In genomic region chr2:241909769-241910168, GRCh38 we compare ENCODE assay signal across 24 cellular contexts. TPM values are rescaled to one million over a fixed set of nuclear protein-coding genes. Genes with fewer than 3 reads are reported as not detected.
DNase-seq lines count a peak whose midpoint lies in the region; ATAC-seq and TF ChIP-seq lines count a peak whose summit lies in the region.
"Had no signal": no experiment of that assay in that cellular context is flagged by ENCODE, and none has a peak within 500 bp of the region (broad histone marks: within the 10 kb centered on the region; RNA-seq: fewer than 3 reads in every experiment).

No MANE protein-coding gene starts in this region.

- H3K27ac ChIP-seq in coronary artery = no peak overlapping the region
- no peak overlapping the region for H3K27ac ChIP-seq in suprapubic skin

- no peaks in the 10 kb centered on the region for H3K4me1 ChIP-seq in suprapubic skin

- no peaks in the 10 kb centered on the region for H3K36me3 ChIP-seq in suprapubic skin
- H3K36me3 ChIP-seq: MG63 had no signal

- ATAC-seq in naive thymus-derived CD8-positive, alpha-beta T cell = no peak
- ATAC-seq in HG02763 (IDR thresholded peaks at IDR 0.05; ENCODE audit: unreplicated experiment) = no peak
- ATAC-seq: K562 had no signal

- H3K36me3 Mint-ChIP-seq in activated T-cell treated with anti-CD3 and anti-CD28 coated beads, Interleukin-2, amount 50 U/mL, for 24 hours (ENCODE audit: low read depth) = peaks cover 35% of the 10 kb centered on the region
- peaks cover 16 to 38% (median 27%) of the 10 kb centered on the region in 3 donors for H3K36me3 Mint-ChIP-seq in naive thymus-derived CD8-positive, alpha-beta T cell

- peak; percentile 15 for DNase-seq in activated T-cell treated with anti-CD3 and anti-CD28 coated beads, Interleukin-2, amount 50 U/mL, for 24 hours
- DNase-seq in activated T-cell treated with anti-CD3 and anti-CD28 coated beads for 4 hours (no peak), coronary artery (ENCODE audit: low spot score) (peak; percentile 9), mesenteric fat pad (ENCODE audit: low spot score) (peak; percentile 62), suprapubic skin (ENCODE audit: low spot score in 2 of 2) (peak; percentile 42 to 70), NOMO-1 (lab: John Stamatoyannopoulos, UW; ENCODE audit: unreplicated experiment in 2 of 2) (no peak)
- no peak for DNase-seq in naive thymus-derived CD8-positive, alpha-beta T cell
- DNase-seq: 8988T; C1 segment of cervical spinal cord; CD8-positive, alpha-beta memory T cell; DMS53; GDM1; GOT3; MG63; NCI-H1417 treated with DMSO at 0.1 percent for 48 hours; NCI-H187 treated with DMSO at 0.1 percent for 48 hours; NCI-H2107; NCI-H446 treated with DMSO at 0.1 percent for 48 hours; NCI-H526 treated with DMSO at 0.1 percent for 48 hours; SHP77 had no signal

- peaks cover 2% of the 10 kb centered on the region for H3K9me3 Mint-ChIP-seq in activated T-cell treated with anti-CD3 and anti-CD28 coated beads, Interleukin-2, amount 50 U/mL, for 24 hours
- H3K9me3 Mint-ChIP-seq in naive thymus-derived CD8-positive, alpha-beta T cell = peaks cover 0 to 4% (median 2%) of the 10 kb centered on the region in 9 donors

- TF ChIP-seq POLR2A in suprapubic skin (IDR thresholded peaks at IDR 0.05) = no peak

- H3K27ac Mint-ChIP-seq in activated T-cell treated with anti-CD3 and anti-CD28 coated beads, Interleukin-2, amount 50 U/mL, for 24 hours = no peak overlapping the region
- H3K27ac Mint-ChIP-seq in naive thymus-derived CD8-positive, alpha-beta T cell = no peak overlapping the region
- H3K27ac Mint-ChIP-seq: CD8-positive, alpha-beta memory T cell had no signal

- TF ChIP-seq CTCF in coronary artery (IDR thresholded peaks at IDR 0.05) (no peak), suprapubic skin (IDR thresholded peaks at IDR 0.05) (no peak)

- no peak overlapping the region for H3K4me3 Mint-ChIP-seq in activated T-cell treated with anti-CD3 and anti-CD28 coated beads, Interleukin-2, amount 50 U/mL, for 24 hours
- no peak overlapping the region for H3K4me3 Mint-ChIP-seq in naive thymus-derived CD8-positive, alpha-beta T cell

- H3K4me3 ChIP-seq in coronary artery (no peak overlapping the region), suprapubic skin (no peak overlapping the region)
- H3K4me3 ChIP-seq: K562, MG63 had no signal

- POLR2A ChIA-PET in naive thymus-derived CD8-positive, alpha-beta T cell (lab: Charles Lee) = no interaction called here

- no peak for TF ChIP-seq EP300 in suprapubic skin (IDR thresholded peaks at IDR 0.05)

- WGBS in suprapubic skin = 99% methylated on average over 11 of the region's 12 CpGs

- no peaks in the 10 kb centered on the region for H3K27me3 ChIP-seq in suprapubic skin
- H3K27me3 ChIP-seq: MG63 had no signal

- no peaks in the 10 kb centered on the region for H3K4me1 Mint-ChIP-seq in activated T-cell treated with anti-CD3 and anti-CD28 coated beads, Interleukin-2, amount 50 U/mL, for 24 hours (ENCODE audit: low read depth)
- H3K4me1 Mint-ChIP-seq in naive thymus-derived CD8-positive, alpha-beta T cell = peaks cover 0 to 12% (median 4%) of the 10 kb centered on the region in 4 donors

- H3K27me3 Mint-ChIP-seq in activated T-cell treated with anti-CD3 and anti-CD28 coated beads, Interleukin-2, amount 50 U/mL, for 24 hours = no peaks in the 10 kb centered on the region
- no peaks in the 10 kb centered on the region for H3K27me3 Mint-ChIP-seq in naive thymus-derived CD8-positive, alpha-beta T cell
- H3K27me3 Mint-ChIP-seq: CD8-positive, alpha-beta memory T cell had no signal

- H3K9me3 ChIP-seq in suprapubic skin = no peaks in the 10 kb centered on the region
- H3K9me3 ChIP-seq: MG63 had no signal

RNA-seq across cellular contexts. Expression of gene RTP5, which starts 40.2 kb away (rescaled TPM):
- total RNA-seq in mesenteric fat pad (not detected), suprapubic skin (not detected)
- total RNA-seq in naive thymus-derived CD8-positive, alpha-beta T cell = not detected
- not detected for polyA plus RNA-seq in naive thymus-derived CD8-positive, alpha-beta T cell
- total RNA-seq: K562, LHCN-M2, RPMI7951 had no signal
- polyA plus RNA-seq: K562 had no signal

RNA-seq across cellular contexts. Expression of gene PDCD1, which starts 51.1 kb away (rescaled TPM):
- total RNA-seq in mesenteric fat pad (0.42 TPM), suprapubic skin (not detected)
- under 1 TPM; 0.23 to 0.47 TPM for total RNA-seq in naive thymus-derived CD8-positive, alpha-beta T cell
- polyA plus RNA-seq in naive thymus-derived CD8-positive, alpha-beta T cell = 1 to 10 TPM in 1 of 3 donors, under 1 TPM in 2; 0.15 to 6.0 (median 0.60) TPM
- total RNA-seq: LHCN-M2, RPMI7951 had no signal

Comparison
In these comparisons a context has a peak if more than half of its experiments do, and no peak if none do; other contexts are left out.
1. DNase-seq: peak in activated T-cell treated with anti-CD3 and anti-CD28 coated beads, Interleukin-2, amount 50 U/mL, for 24 hours (single experiment), coronary artery (single experiment), mesenteric fat pad (single experiment) and suprapubic skin (2 of 2); none in activated T-cell treated with anti-CD3 and anti-CD28 coated beads for 4 hours (single experiment), naive thymus-derived CD8-positive, alpha-beta T cell (0 of 10) and NOMO-1 (0 of 2).